ENCODE assay signal across 13 cellular contexts in genomic region chr10:61744469-61744868, GRCh38.
DNase-seq lines count a peak whose midpoint lies in the region; ATAC-seq and TF ChIP-seq lines count a peak whose summit lies in the region.
"Had no signal": no experiment of that assay in that cellular context is flagged by ENCODE, and none has a peak within 500 bp of the region (broad histone marks: within the 10 kb centered on the region; RNA-seq: fewer than 3 reads in every experiment).

No MANE protein-coding gene starts in this region.

- ATAC-seq in body of pancreas (no peak), right cardiac atrium (no peak)
- ATAC-seq: left ventricle myocardium superior had no signal

- 96 to 100% methylated on average over 1 of the region's 1 CpG for WGBS in body of pancreas, 2 donors
- WGBS in prostate gland = 96% methylated on average over 1 of the region's 1 CpG
- 99% methylated on average over 1 of the region's 1 CpG for WGBS in right cardiac atrium

- peak; percentile 7 for DNase-seq in stimulated activated CD4-positive, alpha-beta T cell treated with anti-CD3 and anti-CD28 coated beads, Interleukin-1b, Interleukin-23, amount 100 ng/mL, for 48 hours
- no peak for DNase-seq in stimulated activated CD4-positive, alpha-beta T cell treated with anti-CD3 and anti-CD28 coated beads, Interleukin-2, amount 100 ng/mL, for 48 hours
- DNase-seq in LNCaP clone FGC (ENCODE audit: low read depth) = no peak
- DNase-seq in cardiac fibroblast (ENCODE audit: low read depth in 2 of 2) = no peak
- DNase-seq in stimulated activated CD8-positive, alpha-beta memory T cell treated with anti-CD3 and anti-CD28 coated beads, Interleukin-4, amount 100 ng/mL, for 48 hours = peak; percentile 28
- no peak for DNase-seq in body of pancreas
- no peak for DNase-seq in prostate gland (ENCODE audit: low spot score)
- DNase-seq in right cardiac atrium = no peak
- DNase-seq: left ventricle myocardium superior, NCI-H2171 treated with DMSO at 0.1 percent for 48 hours, ovary, SW 1271, thyroid gland had no signal

- no peak overlapping the region for H3K27ac ChIP-seq in body of pancreas
- H3K27ac ChIP-seq in prostate gland = no peak overlapping the region
- H3K27ac ChIP-seq in right cardiac atrium (ENCODE audit: low read length) = no peak overlapping the region
- H3K27ac ChIP-seq: ovary, thyroid gland had no signal

- TF ChIP-seq CTCF in LNCaP clone FGC (IDR thresholded peaks at IDR 0.05; ENCODE audit: control insufficient read depth, extremely low read depth, insufficient read depth) (peak; percentile 39), cardiac fibroblast (IDR thresholded peaks at IDR 0.05; ENCODE audit: low read depth, low read length) (peak; percentile 27), body of pancreas (IDR thresholded peaks at IDR 0.05) (no peak), prostate gland (IDR thresholded peaks at IDR 0.05) (no peak)

- H3K9me3 ChIP-seq in body of pancreas = no peaks in the 10 kb centered on the region
- H3K9me3 ChIP-seq in prostate gland = no peaks in the 10 kb centered on the region
- H3K9me3 ChIP-seq in right cardiac atrium (ENCODE audit: control insufficient read depth, low read length) = no peaks in the 10 kb centered on the region
- H3K9me3 ChIP-seq: ovary, thyroid gland had no signal

- H3K4me1 ChIP-seq in body of pancreas = peaks cover 6% of the 10 kb centered on the region
- H3K4me1 ChIP-seq in prostate gland (replicated peaks) = no peaks in the 10 kb centered on the region
- no peaks in the 10 kb centered on the region for H3K4me1 ChIP-seq in right cardiac atrium (ENCODE audit: control insufficient read depth, insufficient read depth, low read length)

- H3K27me3 ChIP-seq in body of pancreas = no peaks in the 10 kb centered on the region
- no peaks in the 10 kb centered on the region for H3K27me3 ChIP-seq in prostate gland (replicated peaks; ENCODE audit: insufficient read depth)
- H3K27me3 ChIP-seq in right cardiac atrium (ENCODE audit: control insufficient read depth, insufficient read depth) = no peaks in the 10 kb centered on the region
- H3K27me3 ChIP-seq: ovary, thyroid gland had no signal

- no peak for TF ChIP-seq POLR2A in body of pancreas (IDR thresholded peaks at IDR 0.05)
- no peak for TF ChIP-seq POLR2A in prostate gland (IDR thresholded peaks at IDR 0.05)

- H3K4me3 ChIP-seq in LNCaP clone FGC (ENCODE audit: low read depth, low read length) (no peak overlapping the region), cardiac fibroblast (replicated peaks in 1 of 2; ENCODE audit: low read depth in 2 of 2, low read length in 2 of 2) (no peak overlapping the region), body of pancreas (no peak overlapping the region), prostate gland (no peak overlapping the region), right cardiac atrium (ENCODE audit: low read length) (no peak overlapping the region)
- H3K4me3 ChIP-seq: ovary, thyroid gland had no signal

- H3K36me3 ChIP-seq in body of pancreas (replicated peaks in 1 of 2; ENCODE audit: insufficient read depth in 1 of 2, low read depth in 2 of 2) = no peaks in the 10 kb centered on the region
- no peaks in the 10 kb centered on the region for H3K36me3 ChIP-seq in prostate gland
- H3K36me3 ChIP-seq: ovary, thyroid gland had no signal

- intact Hi-C loops in body of pancreas (cut with DNase I) = no loop called here
- intact Hi-C loops in prostate gland (cut with DNase I) = loop anchor here (10.0 kb wide), 1 partner anchor 150 kb away; no protein-coding TSS in a partner anchor
- intact Hi-C loops in right cardiac atrium (cut with DNase I) = no loop called here

Comparison
In these comparisons a context has a peak if more than half of its experiments do, and no peak if none do; other contexts are left out.
1. DNase-seq: peak in stimulated activated CD4-positive, alpha-beta T cell treated with anti-CD3 and anti-CD28 coated beads, Interleukin-1b, Interleukin-23, amount 100 ng/mL, for 48 hours (single experiment) and stimulated activated CD8-positive, alpha-beta memory T cell treated with anti-CD3 and anti-CD28 coated beads, Interleukin-4, amount 100 ng/mL, for 48 hours (single experiment); none in stimulated activated CD4-positive, alpha-beta T cell treated with anti-CD3 and anti-CD28 coated beads, Interleukin-2, amount 100 ng/mL, for 48 hours (0 of 2), LNCaP clone FGC (single experiment), cardiac fibroblast (0 of 2), body of pancreas (0 of 4), prostate gland (single experiment) and right cardiac atrium (0 of 3).
2. CTCF ChIP-seq: peak in LNCaP clone FGC (single experiment) and cardiac fibroblast (single experiment); none in body of pancreas (0 of 7) and prostate gland (0 of 4).